ENCODE assay signal across 8 cellular contexts in genomic region chr19:18856385-18857126, GRCh38. TPM values are rescaled to one million over a fixed set of nuclear protein-coding genes. Genes with fewer than 3 reads are reported as not detected.
DNase-seq lines count a peak whose midpoint lies in the region; ATAC-seq and TF ChIP-seq lines count a peak whose summit lies in the region.

No MANE protein-coding gene starts in this region.

- no peak overlapping the region for H3K27ac ChIP-seq in effector memory CD4-positive, alpha-beta T cell (ENCODE audit: insufficient read depth, low read length, poor library complexity, severe bottlenecking)
- H3K27ac ChIP-seq in ovary = no peak overlapping the region

- no peaks in the 10 kb centered on the region for H3K27me3 ChIP-seq in effector memory CD4-positive, alpha-beta T cell (replicated peaks; ENCODE audit: control insufficient read depth, insufficient read depth, low read length, poor library complexity, severe bottlenecking)
- H3K27me3 ChIP-seq in ovary = no peaks in the 10 kb centered on the region

- H3K9me3 ChIP-seq in effector memory CD4-positive, alpha-beta T cell (ENCODE audit: control insufficient read depth, low read length) = no peaks in the 10 kb centered on the region
- H3K9me3 ChIP-seq in ovary = no peaks in the 10 kb centered on the region

- no peak overlapping the region for H3K4me3 ChIP-seq in AG09309 (ENCODE audit: control insufficient read depth, low read depth, low read length)
- no peak overlapping the region for H3K4me3 ChIP-seq in effector memory CD4-positive, alpha-beta T cell (ENCODE audit: insufficient read depth, low read depth, low read length, poor library complexity, severe bottlenecking)
- no peak overlapping the region for H3K4me3 ChIP-seq in ovary

- ATAC-seq in left lobe of liver = peak; percentile 49

- in situ Hi-C loops in T47D (cut with HindIII; ENCODE audit: low pct_unique_long_range_greater_than_20kb, low sequenced_read_pairs) = no loop called here

- DNase-seq in AG09309 (ENCODE audit: low read depth) = no peak
- DNase-seq in HuH-7.5 (ENCODE audit: low spot score) = peak; percentile 94
- DNase-seq in T47D (ENCODE audit: low read depth in 1 of 2, low spot score in 1 of 2) = peak; percentile 48 to 59
- DNase-seq in left lobe of liver (ENCODE audit: low spot score) = no peak
- DNase-seq in effector memory CD4-positive, alpha-beta T cell = no peak
- DNase-seq in ovary = no peak
- no peak for DNase-seq in NCI-H2081 (lab: John Stamatoyannopoulos, UW)
- no peak for DNase-seq in ureter (ENCODE audit: low spot score)

- TF ChIP-seq EP300 in ovary (IDR thresholded peaks at IDR 0.05) = no peak

- intact Hi-C loops in ovary (cut with DNase I) = loop anchor here in 1 of 4 donors (10.0 kb wide), 1 partner anchor 262 kb away; no protein-coding TSS in a partner anchor

- H3K4me1 ChIP-seq in effector memory CD4-positive, alpha-beta T cell (ENCODE audit: control insufficient read depth, insufficient read depth, low read length, poor library complexity, severe bottlenecking) = no peaks in the 10 kb centered on the region
- no peaks in the 10 kb centered on the region for H3K4me1 ChIP-seq in ovary (ENCODE audit: insufficient read depth)

- WGBS in ovary, 3 donors = 79 to 84% (median 84%) methylated on average over 22 of the region's 22 CpGs

- peaks cover 100% of the 10 kb centered on the region for H3K36me3 ChIP-seq in effector memory CD4-positive, alpha-beta T cell (ENCODE audit: control insufficient read depth, insufficient read depth, low read length)
- no peaks in the 10 kb centered on the region for H3K36me3 ChIP-seq in ovary

- TF ChIP-seq CTCF in AG09309 (IDR thresholded peaks at IDR 0.05; ENCODE audit: control insufficient read depth, insufficient read depth, low read depth, low read length, missing control alignments) (peak; percentile 50), ovary (IDR thresholded peaks at IDR 0.05) (no peak)

- no peak for TF ChIP-seq POLR2A in ovary (IDR thresholded peaks at IDR 0.05)

RNA-seq across cellular contexts. Expression of gene UPF1, which starts 24.8 kb away (rescaled TPM):
- total RNA-seq in left lobe of liver = 43.5 TPM
- 10 to 100 TPM; 38.0 to 89.0 (median 62.0) TPM for total RNA-seq in ovary
- polyA plus RNA-seq in ovary = 10 to 100 TPM; 35.4 to 37.1 TPM
- 83.4 TPM for total RNA-seq in ureter

RNA-seq across cellular contexts. Expression of gene CERS1, which starts 39.4 kb away (rescaled TPM):
- 0.08 TPM for total RNA-seq in left lobe of liver
- total RNA-seq in ovary = 1 to 10 TPM in 3 of 7 donors, under 1 TPM in 4; 0.36 to 2.6 (median 0.99) TPM
- polyA plus RNA-seq in ovary = 1 to 10 TPM; 1.2 to 1.7 TPM
- 0.55 TPM for total RNA-seq in ureter

Comparison
In these comparisons a context has a peak if more than half of its experiments do, and no peak if none do; other contexts are left out.
1. DNase-seq: peak in HuH-7.5 (single experiment) and T47D (2 of 2); none in AG09309 (single experiment), left lobe of liver (single experiment), effector memory CD4-positive, alpha-beta T cell (0 of 3), ovary (0 of 5), NCI-H2081 (0 of 2) and ureter (single experiment).